15 cellular contexts compared by ENCODE assay signal in genomic region chr6:147448212-147448611, GRCh38.
A peak's percentile ranks its signal among the peaks of the same experiment; 100 is the strongest.
DNase-seq lines count a peak whose midpoint lies in the region; ATAC-seq and TF ChIP-seq lines count a peak whose summit lies in the region.
"Had no signal": no experiment of that assay in that cellular context is flagged by ENCODE, and none has a peak within 500 bp of the region (broad histone marks: within the 10 kb centered on the region; RNA-seq: fewer than 3 reads in every experiment).

No MANE protein-coding gene starts in this region.

- H3K79me2 ChIP-seq in Karpas-422 (ENCODE audit: low read length) = no peaks in the 10 kb centered on the region
- no peaks in the 10 kb centered on the region for H3K79me2 ChIP-seq in neural progenitor cell (ENCODE audit: low read depth)

- peak overlapping the region; percentile 52 for H3K4me3 Mint-ChIP-seq in neural progenitor cell
- H3K4me3 Mint-ChIP-seq: activated CD8-positive, alpha-beta memory T cell treated with anti-CD3 and anti-CD28 coated beads, Interleukin-2, amount 10 ng/mL, durations not matched to agents 7 days and 5 days; CD4-positive, alpha-beta T cell had no signal

- TF ChIP-seq CTCF in breast epithelium (IDR thresholded peaks at IDR 0.05) = no peak
- no peak for TF ChIP-seq CTCF in neural progenitor cell (IDR thresholded peaks at IDR 0.05)
- TF ChIP-seq CTCF in ovary (IDR thresholded peaks at IDR 0.05) = no peak

- no peaks in the 10 kb centered on the region for H3K27me3 ChIP-seq in Karpas-422 (ENCODE audit: low read length)
- no peaks in the 10 kb centered on the region for H3K27me3 ChIP-seq in breast epithelium
- no peaks in the 10 kb centered on the region for H3K27me3 ChIP-seq in neural progenitor cell
- H3K27me3 ChIP-seq in ovary = no peaks in the 10 kb centered on the region

- H3K9me3 Mint-ChIP-seq in neural progenitor cell = no peaks in the 10 kb centered on the region
- H3K9me3 Mint-ChIP-seq: CD4-positive, alpha-beta T cell had no signal

- no peak for TF ChIP-seq EP300 in ovary (IDR thresholded peaks at IDR 0.05)

- H3K36me3 Mint-ChIP-seq in neural progenitor cell = no peaks in the 10 kb centered on the region
- H3K36me3 Mint-ChIP-seq: activated CD8-positive, alpha-beta memory T cell treated with anti-CD3 and anti-CD28 coated beads, Interleukin-2, amount 10 ng/mL, durations not matched to agents 7 days and 5 days had no signal

- H3K4me1 Mint-ChIP-seq in neural progenitor cell = peaks cover 21% of the 10 kb centered on the region
- H3K4me1 Mint-ChIP-seq: activated CD8-positive, alpha-beta memory T cell treated with anti-CD3 and anti-CD28 coated beads, Interleukin-2, amount 10 ng/mL, durations not matched to agents 7 days and 5 days had no signal

- no peak overlapping the region for H3K27ac Mint-ChIP-seq in neural progenitor cell
- H3K27ac Mint-ChIP-seq: activated CD8-positive, alpha-beta memory T cell treated with anti-CD3 and anti-CD28 coated beads, Interleukin-2, amount 10 ng/mL, durations not matched to agents 7 days and 5 days; CD4-positive, alpha-beta T cell had no signal

- DNase-seq in Karpas-422 (peak; percentile 79), breast epithelium (ENCODE audit: low spot score in 2 of 2) (peak in 1 of 2 donors; percentile 18), neural progenitor cell (ENCODE audit: low spot score) (peak; percentile 60), NCI-H2107 (lab: John Stamatoyannopoulos, UW) (no peak), RKO (ENCODE audit: low spot score) (no peak), AG08395 (ENCODE audit: low spot score) (no peak), ovary (no peak)
- DNase-seq: activated CD8-positive, alpha-beta memory T cell treated with anti-CD3 and anti-CD28 coated beads, Interleukin-2, amount 10 ng/mL, durations not matched to agents 7 days and 5 days; anterior cingulate cortex; CD4-positive, alpha-beta T cell; GOT3; NCI-H2081; right cardiac atrium had no signal

- H3K4me1 ChIP-seq in Karpas-422 (ENCODE audit: low read length) = peaks cover 12% of the 10 kb centered on the region
- H3K4me1 ChIP-seq in breast epithelium = no peaks in the 10 kb centered on the region
- peaks cover 12% of the 10 kb centered on the region for H3K4me1 ChIP-seq in neural progenitor cell
- H3K4me1 ChIP-seq in ovary (ENCODE audit: insufficient read depth) = no peaks in the 10 kb centered on the region
- H3K4me1 ChIP-seq: esophagus muscularis mucosa had no signal

- H3K9ac ChIP-seq in Karpas-422 (ENCODE audit: low read length) (no peak overlapping the region), neural progenitor cell (no peak overlapping the region)

- H3K9me2 ChIP-seq in Karpas-422 (replicated peaks; ENCODE audit: insufficient read depth, low read length) = no peaks in the 10 kb centered on the region

- H3K9me3 ChIP-seq in Karpas-422 (ENCODE audit: low read length) (no peaks in the 10 kb centered on the region), breast epithelium (no peaks in the 10 kb centered on the region), neural progenitor cell (ENCODE audit: low read depth) (no peaks in the 10 kb centered on the region), ovary (no peaks in the 10 kb centered on the region)
- H3K9me3 ChIP-seq: esophagus muscularis mucosa had no signal

- peaks cover 3% of the 10 kb centered on the region for H3K27me3 Mint-ChIP-seq in neural progenitor cell (ENCODE audit: insufficient read depth, low read depth)

- H3K4me2 ChIP-seq in Karpas-422 (ENCODE audit: low read depth, low read length, poor library complexity, severe bottlenecking) (peak overlapping the region; percentile 47), neural progenitor cell (peak overlapping the region; percentile 49)

- H4K20me1 ChIP-seq in Karpas-422 (ENCODE audit: insufficient read depth, low read depth, low read length) (no peaks in the 10 kb centered on the region), neural progenitor cell (ENCODE audit: low read depth) (no peaks in the 10 kb centered on the region)

- H3K4me3 ChIP-seq in Karpas-422 (ENCODE audit: low read length) (0 out of 2 replicates have a peak overlapping the region, but pooled peaks have one; percentile 0), breast epithelium (peak overlapping the region in 2 of 3 donors; percentile 35 to 42), neural progenitor cell (no peak overlapping the region), ovary (no peak overlapping the region)
- H3K4me3 ChIP-seq: esophagus muscularis mucosa had no signal

- H3K27ac ChIP-seq in Karpas-422 (ENCODE audit: low read length) = no peak overlapping the region
- no peak overlapping the region for H3K27ac ChIP-seq in breast epithelium
- no peak overlapping the region for H3K27ac ChIP-seq in neural progenitor cell
- H3K27ac ChIP-seq in ovary = no peak overlapping the region
- H3K27ac ChIP-seq: esophagus muscularis mucosa had no signal

- H2AFZ ChIP-seq in Karpas-422 (ENCODE audit: low read length) (no peak overlapping the region), neural progenitor cell (replicated peaks) (peak overlapping the region; percentile 48)

- TF ChIP-seq POLR2A in breast epithelium (IDR thresholded peaks at IDR 0.05) = no peak
- no peak for TF ChIP-seq POLR2A in ovary (IDR thresholded peaks at IDR 0.05)

- peaks cover 14% of the 10 kb centered on the region for H3F3A ChIP-seq in neural progenitor cell (ENCODE audit: low read depth)

- WGBS in ovary, 3 donors = 32 to 43% (median 38%) methylated on average over 10 of the region's 10 CpGs

- intact Hi-C loops in breast epithelium (cut with DNase I; ENCODE audit: low total_unique reads) = no loop called here
- intact Hi-C loops in ovary (cut with DNase I) = no loop called here

- ATAC-seq in GM18868 (IDR thresholded peaks at IDR 0.05; ENCODE audit: unreplicated experiment) = peak; percentile 51
- ATAC-seq: activated CD8-positive, alpha-beta memory T cell treated with anti-CD3 and anti-CD28 coated beads, Interleukin-2, amount 10 ng/mL, durations not matched to agents 7 days and 5 days; right cardiac atrium had no signal

- H3K36me3 ChIP-seq in Karpas-422 (ENCODE audit: insufficient read depth, low read length) = no peaks in the 10 kb centered on the region
- no peaks in the 10 kb centered on the region for H3K36me3 ChIP-seq in breast epithelium
- H3K36me3 ChIP-seq in neural progenitor cell = no peaks in the 10 kb centered on the region
- H3K36me3 ChIP-seq in ovary = no peaks in the 10 kb centered on the region
- H3K36me3 ChIP-seq: esophagus muscularis mucosa had no signal

Comparison
In these comparisons a context has a peak if more than half of its experiments do, and no peak if none do; other contexts are left out.
1. DNase-seq: peak in Karpas-422 (single experiment) and neural progenitor cell (single experiment); none in NCI-H2107 (single experiment), RKO (single experiment), AG08395 (single experiment) and ovary (0 of 5).
2. H3K4me3 ChIP-seq: peak in Karpas-422 (single experiment) and breast epithelium (2 of 3); none in neural progenitor cell (single experiment) and ovary (single experiment).